23 cellular contexts compared by ENCODE assay signal in genomic region chr12:123996581-123996980, GRCh38. TPM values are rescaled to one million over a fixed set of nuclear protein-coding genes. Genes with fewer than 3 reads are reported as not detected.
A peak's percentile ranks its signal among the peaks of the same experiment; 100 is the strongest.
DNase-seq lines count a peak whose midpoint lies in the region; ATAC-seq and TF ChIP-seq lines count a peak whose summit lies in the region.
"Had no signal": no experiment of that assay in that cellular context is flagged by ENCODE, and none has a peak within 500 bp of the region (broad histone marks: within the 10 kb centered on the region; RNA-seq: fewer than 3 reads in every experiment).

No MANE protein-coding gene starts in this region.

- peaks cover 39% of the 10 kb centered on the region for H3K4me1 ChIP-seq in hepatocyte (ENCODE audit: insufficient read depth)
- H3K4me1 ChIP-seq: testis had no signal

- no peak overlapping the region for H3K4me3 Mint-ChIP-seq in activated T-cell treated with anti-CD3 and anti-CD28 coated beads, Interleukin-2, amount 50 U/mL, for 24 hours
- H3K4me3 Mint-ChIP-seq in neural crest cell (peak overlapping the region; percentile 79), type B pancreatic cell (no peak overlapping the region)
- H3K4me3 Mint-ChIP-seq in activated T-cell treated with anti-CD3 and anti-CD28 coated beads, Interleukin-2, amount 50 U/mL, for 72 hours = no peak overlapping the region

- no peaks in the 10 kb centered on the region for H3K9me3 ChIP-seq in hepatocyte (ENCODE audit: low read depth)
- H3K9me3 ChIP-seq: mucosa of descending colon, psoas muscle, testis had no signal

- WGBS in hepatocyte (ENCODE audit: low lambda C conversion rate, missing lambda C conversion rate) = 87% methylated on average over 6 of the region's 6 CpGs

- no peaks in the 10 kb centered on the region for H3K36me3 ChIP-seq in hepatocyte (replicated peaks; ENCODE audit: insufficient read depth, low read depth)

- TF ChIP-seq CTCF in hepatocyte (IDR thresholded peaks at IDR 0.05; ENCODE audit: poor library complexity) (no peak), neural crest cell (conservative IDR thresholded peaks at IDR 0.05) (no peak), type B pancreatic cell (conservative IDR thresholded peaks at IDR 0.05) (no peak)

- no peak overlapping the region for H3K4me2 ChIP-seq in hepatocyte

- no peak overlapping the region for H3K4me3 ChIP-seq in hepatocyte
- H3K4me3 ChIP-seq: mucosa of descending colon, psoas muscle, SK-N-MC, testis had no signal

- peaks cover 7% of the 10 kb centered on the region for H4K20me1 ChIP-seq in hepatocyte (ENCODE audit: insufficient read depth, poor library complexity, severe bottlenecking)

- no peaks in the 10 kb centered on the region for H3K27me3 ChIP-seq in hepatocyte
- H3K27me3 ChIP-seq: testis had no signal

- H3K27ac ChIP-seq in hepatocyte = peak overlapping the region; percentile 43
- H3K27ac ChIP-seq: psoas muscle, SK-N-MC, testis had no signal

- peaks cover 63% of the 10 kb centered on the region for H3K36me3 Mint-ChIP-seq in activated T-cell treated with anti-CD3 and anti-CD28 coated beads, Interleukin-2, amount 50 U/mL, for 24 hours (ENCODE audit: low read depth)
- H3K36me3 Mint-ChIP-seq in neural crest cell (ENCODE audit: low read depth) (peaks cover 7% of the 10 kb centered on the region), type B pancreatic cell (peaks cover 18% of the 10 kb centered on the region)
- H3K36me3 Mint-ChIP-seq in activated T-cell treated with anti-CD3 and anti-CD28 coated beads, Interleukin-2, amount 50 U/mL, for 72 hours (ENCODE audit: insufficient read depth in 2 of 2) = no peaks in the 10 kb centered on the region

- no peaks in the 10 kb centered on the region for H3K9me2 ChIP-seq in hepatocyte (replicated peaks; ENCODE audit: insufficient read depth)

- no peaks in the 10 kb centered on the region for H3K27me3 Mint-ChIP-seq in activated T-cell treated with anti-CD3 and anti-CD28 coated beads, Interleukin-2, amount 50 U/mL, for 24 hours
- H3K27me3 Mint-ChIP-seq in neural crest cell (ENCODE audit: low read depth) = no peaks in the 10 kb centered on the region
- no peaks in the 10 kb centered on the region for H3K27me3 Mint-ChIP-seq in type B pancreatic cell
- H3K27me3 Mint-ChIP-seq in activated T-cell treated with anti-CD3 and anti-CD28 coated beads, Interleukin-2, amount 50 U/mL, for 72 hours (ENCODE audit: low read depth) = no peaks in the 10 kb centered on the region

- no peak for ATAC-seq in GM19467 (IDR thresholded peaks at IDR 0.05; ENCODE audit: unreplicated experiment)
- ATAC-seq in activated T-cell treated with anti-CD3 and anti-CD28 coated beads, Interleukin-2, amount 50 U/mL, for 72 hours (replicated peaks in 1 of 2) = no peak
- ATAC-seq: activated CD4-positive, CD25-positive, alpha-beta regulatory T cell treated with anti-CD3 and anti-CD28 coated beads, Interleukin-2, amount 50 U/mL, for 24 hours; left lobe of liver; mucosa of descending colon; psoas muscle had no signal

- no peak for DNase-seq in activated T-cell treated with anti-CD3 and anti-CD28 coated beads, Interleukin-2, amount 50 U/mL, for 24 hours
- no peak for DNase-seq in activated T-cell treated with anti-CD3 and anti-CD28 coated beads, Interleukin-2, amount 50 U/mL, for 1 hour
- DNase-seq in hepatocyte (ENCODE audit: low spot score) (no peak), neural crest cell (ENCODE audit: low read depth, low spot score) (peak; percentile 46), type B pancreatic cell (ENCODE audit: extremely low spot score, unreplicated experiment) (no peak), RKO (ENCODE audit: low spot score) (no peak)
- no peak for DNase-seq in activated T-cell treated with anti-CD3 and anti-CD28 coated beads, Interleukin-2, amount 50 U/mL, for 72 hours
- DNase-seq: activated CD8-positive, alpha-beta memory T cell treated with anti-CD3 and anti-CD28 coated beads for 24 hours; activated effector memory CD4-positive, alpha-beta T cell treated with Interleukin-2 at 50 U/mL for 16 hours; effector memory CD4-positive, alpha-beta T cell; HCEC 1CT; Karpas-422; mucosa of descending colon; NCI-H1092; NCI-H748 treated with DMSO at 0.1 percent for 48 hours; psoas muscle; stimulated activated CD8-positive, alpha-beta memory T cell treated with anti-CD3 and anti-CD28 coated beads, Interleukin-4, amount 100 ng/mL, for 48 hours; T-helper 9 cell; testis had no signal

- peaks cover 38% of the 10 kb centered on the region for H3K4me1 Mint-ChIP-seq in activated T-cell treated with anti-CD3 and anti-CD28 coated beads, Interleukin-2, amount 50 U/mL, for 24 hours (ENCODE audit: low read depth)
- H3K4me1 Mint-ChIP-seq in neural crest cell = peaks cover 51% of the 10 kb centered on the region
- peaks cover 47% of the 10 kb centered on the region for H3K4me1 Mint-ChIP-seq in type B pancreatic cell (ENCODE audit: unreplicated experiment)
- H3K4me1 Mint-ChIP-seq in activated T-cell treated with anti-CD3 and anti-CD28 coated beads, Interleukin-2, amount 50 U/mL, for 72 hours (ENCODE audit: low read depth) = peaks cover 23% of the 10 kb centered on the region

- H3K9me3 Mint-ChIP-seq in activated T-cell treated with anti-CD3 and anti-CD28 coated beads, Interleukin-2, amount 50 U/mL, for 24 hours = no peaks in the 10 kb centered on the region
- H3K9me3 Mint-ChIP-seq in neural crest cell (no peaks in the 10 kb centered on the region), type B pancreatic cell (no peaks in the 10 kb centered on the region)
- no peaks in the 10 kb centered on the region for H3K9me3 Mint-ChIP-seq in activated T-cell treated with anti-CD3 and anti-CD28 coated beads, Interleukin-2, amount 50 U/mL, for 72 hours

- H2AFZ ChIP-seq in hepatocyte = no peak overlapping the region

- H3K27ac Mint-ChIP-seq in activated T-cell treated with anti-CD3 and anti-CD28 coated beads, Interleukin-2, amount 50 U/mL, for 24 hours = peak overlapping the region; percentile 65
- peak overlapping the region; percentile 83 for H3K27ac Mint-ChIP-seq in neural crest cell (ENCODE audit: unreplicated experiment)
- H3K27ac Mint-ChIP-seq in type B pancreatic cell = peak overlapping the region; percentile 30
- H3K27ac Mint-ChIP-seq in activated T-cell treated with anti-CD3 and anti-CD28 coated beads, Interleukin-2, amount 50 U/mL, for 72 hours = no peak overlapping the region

- peaks cover 89% of the 10 kb centered on the region for H3K79me2 ChIP-seq in hepatocyte

RNA-seq across cellular contexts. Expression of gene ZNF664, which starts 23.6 kb away (rescaled TPM):
- total RNA-seq in hepatocyte (63.9 and 80.4 TPM in 2 replicates), neural crest cell (156 and 167 TPM in 2 replicates), type B pancreatic cell (ENCODE audit: low replicate concordance) (140 and 149 TPM in 2 replicates)
- 13.5 and 17.6 TPM in 2 replicates for polyA plus RNA-seq in hepatocyte
- 10 to 100 TPM; 63.0 to 63.6 TPM for total RNA-seq in activated T-cell treated with anti-CD3 and anti-CD28 coated beads, Interleukin-2, amount 50 U/mL, for 72 hours

RNA-seq across cellular contexts. Expression of gene CCDC92, which starts 23.9 kb away (rescaled TPM):
- total RNA-seq in hepatocyte = 12.8 and 16.9 TPM in 2 replicates
- 58.8 and 60.2 TPM in 2 replicates for polyA plus RNA-seq in hepatocyte
- 33.5 and 36.5 TPM in 2 replicates for total RNA-seq in neural crest cell
- total RNA-seq in type B pancreatic cell (ENCODE audit: low replicate concordance) = 22.4 and 22.9 TPM in 2 replicates
- total RNA-seq in activated T-cell treated with anti-CD3 and anti-CD28 coated beads, Interleukin-2, amount 50 U/mL, for 72 hours = 10 to 100 TPM; 21.1 to 31.0 TPM
